1 cellular context compared by ENCODE assay signal in the genomic region with DNA sequence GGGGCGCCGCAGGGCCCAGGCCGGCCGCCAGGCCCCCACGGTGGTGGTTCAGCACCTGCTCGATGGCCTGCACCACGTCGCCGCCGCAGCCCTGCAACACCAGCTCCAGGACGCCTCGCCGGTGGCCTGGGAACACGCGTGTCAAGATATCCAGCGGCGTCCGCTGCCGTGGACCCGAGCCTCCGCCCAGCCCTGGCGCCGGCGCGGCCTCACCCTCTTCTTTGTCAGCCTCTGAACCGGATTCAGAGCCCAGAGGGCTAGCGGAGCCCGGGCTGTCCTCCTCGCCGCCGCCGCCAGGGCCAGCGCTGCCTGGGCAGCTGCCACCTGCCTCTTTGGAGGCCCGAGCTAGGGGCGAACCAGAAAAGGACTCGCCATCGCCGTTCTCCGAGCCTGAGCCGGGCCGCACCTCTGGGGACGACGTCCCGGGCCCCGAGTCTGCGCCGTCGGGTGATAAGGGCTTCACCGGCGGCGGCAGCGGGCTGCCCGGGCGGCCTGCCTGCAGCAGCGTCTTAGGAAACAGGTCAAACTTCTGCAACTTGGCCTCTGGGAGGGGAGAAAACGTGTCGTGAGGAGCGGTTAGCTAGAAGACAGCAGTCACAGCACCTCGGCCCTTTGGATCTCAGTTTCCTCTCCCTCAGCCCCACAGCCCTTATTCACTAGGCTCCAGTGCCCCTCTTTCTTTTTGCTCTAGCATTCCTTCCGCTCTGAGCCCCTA.
TF ChIP-seq lines count a peak whose summit lies in the region.

No MANE protein-coding gene starts in this region.

TF ChIP-seq in IMR-90, 13 proteins besides CTCF, POLR2A, EP300 and RAD21 (continued from another document):
- no peak for TF ChIP-seq MXI1 (IDR thresholded peaks at IDR 0.05; ENCODE audit: borderline replicate concordance, low read depth, low read length)
